5 cellular contexts compared by ENCODE assay signal in the genomic region with DNA sequence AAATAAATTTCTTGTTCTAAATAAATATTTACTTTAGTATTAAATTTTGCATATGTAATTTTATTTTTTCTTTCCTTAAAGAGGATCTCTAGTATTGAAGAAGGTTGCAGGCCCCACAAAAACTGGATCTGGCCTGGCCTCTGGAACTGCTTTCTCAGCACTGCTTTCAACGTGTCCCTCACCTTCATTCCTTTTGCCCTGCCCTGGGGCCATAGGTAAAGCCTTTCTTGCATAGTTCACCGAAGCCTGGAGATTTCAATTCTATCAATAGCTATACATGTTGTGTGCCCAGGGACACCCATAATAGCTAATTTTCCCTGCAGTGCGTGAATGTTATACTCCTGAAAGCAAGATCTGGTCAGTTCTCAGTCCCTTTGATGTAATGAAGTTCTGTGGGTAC.
"Had no signal": no experiment of that assay in that cellular context is flagged by ENCODE, and none has a peak within 500 bp of the region (broad histone marks: within the 10 kb centered on the region; RNA-seq: fewer than 3 reads in every experiment).

No MANE protein-coding gene starts in this region.

- H3K27ac ChIP-seq: GM23248, HL-60 had no signal

- H2AFZ ChIP-seq: GM23248 had no signal

- DNase-seq: GM23248, H7, HFFc6 had no signal

- H3K9ac ChIP-seq: GM23248 had no signal

- H3K36me3 ChIP-seq: HAP-1 had no signal

- H3K9me3 ChIP-seq: HAP-1 had no signal

- H3K4me3 ChIP-seq: GM23248, HAP-1 had no signal
